ENCODE assay signal across 6 cellular contexts in the genomic region with DNA sequence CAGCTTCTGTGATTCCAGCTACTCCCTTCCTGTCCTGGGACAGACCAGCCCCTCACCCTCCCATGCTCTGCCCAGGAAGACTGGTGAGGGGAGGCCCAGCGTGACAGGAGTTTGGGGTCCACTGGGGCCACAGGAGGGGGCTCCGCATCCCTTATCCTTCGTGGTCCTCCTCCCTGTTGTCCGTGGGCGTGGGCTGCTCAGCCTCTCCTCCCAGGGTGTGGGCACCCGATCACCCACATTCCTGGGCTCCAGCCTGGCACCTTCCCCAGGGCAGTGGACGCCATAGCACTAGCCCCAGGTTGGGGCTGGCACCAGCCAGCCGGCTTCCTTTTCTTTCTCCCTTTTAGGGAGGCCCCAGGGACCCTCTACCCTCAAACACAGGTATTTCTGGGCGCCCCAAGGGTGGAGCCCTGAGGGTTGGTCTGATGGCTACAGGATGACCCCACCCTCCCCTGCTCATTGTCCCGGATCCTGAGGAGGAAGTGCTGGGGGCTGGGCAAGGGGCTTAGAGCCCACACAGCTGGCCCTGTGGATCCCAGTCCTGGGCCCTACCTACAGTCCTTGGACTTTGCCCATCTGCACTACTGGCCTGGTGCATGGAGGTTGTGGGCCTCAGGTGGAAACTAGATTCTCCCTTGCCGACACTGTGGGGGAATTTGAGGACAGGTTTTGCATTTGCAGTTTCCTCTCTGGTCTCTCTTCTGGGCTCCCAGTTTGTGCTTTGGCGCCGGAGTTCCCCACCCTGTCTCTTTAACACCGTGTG. TPM values are rescaled to one million over a fixed set of nuclear protein-coding genes. Genes with fewer than 3 reads are reported as not detected.
DNase-seq lines count a peak whose midpoint lies in the region; TF ChIP-seq lines count a peak whose summit lies in the region.

No MANE protein-coding gene starts in this region.

- H3K27ac ChIP-seq in skin epidermis: peak overlapping the region; percentile 52 to 97 (median 90)

- no peak for TF ChIP-seq CTCF in epithelial cell of proximal tubule (conservative IDR thresholded peaks at IDR 0.05; ENCODE audit: low read depth, low read length)

- H3K4me3 ChIP-seq in epithelial cell of proximal tubule (ENCODE audit: low read depth, low read length): peak overlapping the region; percentile 99
- peak overlapping the region; percentile 71 to 95 (median 89) for H3K4me3 ChIP-seq in skin epidermis

- DNase-seq in NCI-H82 (lab: John Stamatoyannopoulos, UW): peak; percentile 42
- DNase-seq in NCI-H82 treated with DMSO at 0.1 percent for 48 hours (lab: John Stamatoyannopoulos, UW; ENCODE audit: unreplicated experiment): no peak
- DNase-seq in epithelial cell of proximal tubule (ENCODE audit: low read depth): no peak
- DNase-seq in NCI-H2171 (lab: John Stamatoyannopoulos, UW): no peak
- no peak for DNase-seq in NCI-H510A (lab: John Stamatoyannopoulos, UW)

RNA-seq across cellular contexts. Expression of gene KIF1C, which starts 1.1 kb away (rescaled TPM):
- total RNA-seq in epithelial cell of proximal tubule: 75.0 and 81.3 TPM in 2 replicates

RNA-seq across cellular contexts. Expression of gene INCA1, which starts 1.5 kb away (rescaled TPM):
- total RNA-seq in epithelial cell of proximal tubule: 0.14 TPM in 1 of 2 replicates, not detected in the other

RNA-seq across cellular contexts. Expression of gene CAMTA2, which starts 11.4 kb away (rescaled TPM):
- 10.6 and 16.7 TPM in 2 replicates for total RNA-seq in epithelial cell of proximal tubule

RNA-seq across cellular contexts. Expression of gene SPAG7, which starts 31.2 kb away (rescaled TPM):
- total RNA-seq in epithelial cell of proximal tubule: 67.7 and 80.8 TPM in 2 replicates

RNA-seq across cellular contexts. Expression of gene SLC52A1, which starts 36.4 kb away (rescaled TPM):
- total RNA-seq in epithelial cell of proximal tubule: 0.07 and 1.3 TPM in 2 replicates
